ENCODE assay signal across 24 cellular contexts in genomic region chr5:21164425-21164824, GRCh38.
"Had no signal": no experiment of that assay in that cellular context is flagged by ENCODE, and none has a peak within 500 bp of the region (broad histone marks: within the 10 kb centered on the region; RNA-seq: fewer than 3 reads in every experiment).

No MANE protein-coding gene starts in this region.

- H2AFZ ChIP-seq: hepatocyte, neural progenitor cell, parathyroid adenoma had no signal

- H3K36me3 Mint-ChIP-seq: naive thymus-derived CD4-positive, alpha-beta T cell; neural progenitor cell; stimulated activated naive B cell treated with anti-CD40 and anti-IgM and Interleukin-4, amounts not matched to agents 10 μg/mL and 1 μg/mL and 100 μg/mL, for 72 hours had no signal

- H3K27me3 ChIP-seq: gastroesophageal sphincter, heart left ventricle, hepatocyte, left lung, neural progenitor cell, right lobe of liver, tibial nerve, upper lobe of left lung, uterus had no signal

- H3K4me1 Mint-ChIP-seq: naive thymus-derived CD4-positive, alpha-beta T cell; nephron; neural progenitor cell; stimulated activated naive B cell treated with anti-CD40 and anti-IgM and Interleukin-4, amounts not matched to agents 10 μg/mL and 1 μg/mL and 100 μg/mL, for 72 hours had no signal

- H3K27ac Mint-ChIP-seq: effector memory CD8-positive, alpha-beta T cell; naive thymus-derived CD4-positive, alpha-beta T cell; neural progenitor cell; stimulated activated naive B cell treated with anti-CD40 and anti-IgM and Interleukin-4, amounts not matched to agents 10 μg/mL and 1 μg/mL and 100 μg/mL, for 72 hours; stimulated activated naive CD8-positive, alpha-beta T cell treated with anti-CD3 and anti-CD28 coated beads, Interleukin-15, Interleukin-2, amounts not matched to agents 100 ng/mL and 50 ng/mL, for 24 hours had no signal

- H3K9me3 ChIP-seq: gastroesophageal sphincter, right lobe of liver, thoracic aorta, tibial nerve, uterus had no signal

- H3K4me1 ChIP-seq: gastroesophageal sphincter, heart left ventricle, left lung, neural progenitor cell, parathyroid adenoma, right lobe of liver, tibial nerve, upper lobe of left lung, uterus had no signal

- H3K79me2 ChIP-seq: hepatocyte, parathyroid adenoma had no signal

- H3K36me3 ChIP-seq: gastroesophageal sphincter, heart left ventricle, left lung, neural progenitor cell, right lobe of liver, thoracic aorta, tibial nerve, upper lobe of left lung, uterus had no signal

- H3K9me3 Mint-ChIP-seq: nephron, neural progenitor cell had no signal

- FAIRE-seq: small intestine had no signal

- H3K27me3 Mint-ChIP-seq: effector memory CD8-positive, alpha-beta T cell; naive thymus-derived CD4-positive, alpha-beta T cell; progenitor cell of endocrine pancreas; stimulated activated naive B cell treated with anti-CD40 and anti-IgM and Interleukin-4, amounts not matched to agents 10 μg/mL and 1 μg/mL and 100 μg/mL, for 72 hours; stimulated activated naive CD8-positive, alpha-beta T cell treated with anti-CD3 and anti-CD28 coated beads, Interleukin-15, Interleukin-2, amounts not matched to agents 100 ng/mL and 50 ng/mL, for 24 hours had no signal

- DNase-seq: cortex of kidney; effector memory CD8-positive, alpha-beta T cell; heart left ventricle; left cardiac atrium; left lung; mesenchymal stem cell; midbrain; naive thymus-derived CD4-positive, alpha-beta T cell; right lobe of liver; small intestine; stimulated activated CD4-positive, alpha-beta T cell treated with anti-CD3 and anti-CD28 coated beads, Interleukin-15, amount 100 ng/mL, for 24 hours; stimulated activated CD4-positive, alpha-beta T cell treated with anti-CD3 and anti-CD28 coated beads, Interleukin-2, amount 100 ng/mL, for 48 hours; stimulated activated naive B cell treated with anti-CD40 and anti-IgM and Interleukin-4, amounts not matched to agents 10 μg/mL and 1 μg/mL and 100 μg/mL, for 72 hours; upper lobe of left lung; uterus had no signal

- H3K4me3 ChIP-seq: gastroesophageal sphincter, heart left ventricle, hepatocyte, left lung, neural progenitor cell, right lobe of liver, thoracic aorta, tibial nerve, upper lobe of left lung, uterus had no signal

- H3K27ac ChIP-seq: gastroesophageal sphincter, heart left ventricle, hepatocyte, left lung, neural progenitor cell, parathyroid adenoma, right lobe of liver, thoracic aorta, tibial nerve, upper lobe of left lung, uterus had no signal

- H3K4me2 ChIP-seq: neural progenitor cell had no signal

- H3K9ac ChIP-seq: neural progenitor cell, parathyroid adenoma had no signal

- H3K4me3 Mint-ChIP-seq: effector memory CD8-positive, alpha-beta T cell; naive thymus-derived CD4-positive, alpha-beta T cell; nephron; neural progenitor cell; stimulated activated naive B cell treated with anti-CD40 and anti-IgM and Interleukin-4, amounts not matched to agents 10 μg/mL and 1 μg/mL and 100 μg/mL, for 72 hours; stimulated activated naive CD8-positive, alpha-beta T cell treated with anti-CD3 and anti-CD28 coated beads, Interleukin-15, Interleukin-2, amounts not matched to agents 100 ng/mL and 50 ng/mL, for 24 hours had no signal
